In genomic region chr3:88828466-88828865, GRCh38 we compare ENCODE assay signal across 27 cellular contexts.
"Had no signal": no experiment of that assay in that cellular context is flagged by ENCODE, and none has a peak within 500 bp of the region (broad histone marks: within the 10 kb centered on the region; RNA-seq: fewer than 3 reads in every experiment).

No MANE protein-coding gene starts in this region.

- H3K27ac ChIP-seq: left lung, lower lobe of right lung, ovary, right atrium auricular region, right lobe of liver, tibial nerve, upper lobe of left lung, vagina had no signal

- H3K36me3 ChIP-seq: left lung, lower lobe of right lung, ovary, right atrium auricular region, right lobe of liver, tibial nerve, upper lobe of left lung, vagina had no signal

- H3K4me3 ChIP-seq: left lung, lower lobe of right lung, ovary, right atrium auricular region, right lobe of liver, smooth muscle cell, tibial nerve, upper lobe of left lung, vagina had no signal

- H3K4me2 ChIP-seq: smooth muscle cell had no signal

- H3K27me3 Mint-ChIP-seq: naive thymus-derived CD4-positive, alpha-beta T cell; natural killer cell treated with Interleukin-12 subunit alpha and Interleukin-12 subunit beta and Interleukin-15 and Interleukin-18, amount 100 ng/mL, for 72 hours; progenitor cell of endocrine pancreas; stimulated activated memory B cell treated with anti-CD40 and anti-IgM and Interleukin-4, amounts not matched to agents 10 μg/mL and 1 μg/mL and 100 μg/mL, for 72 hours; stimulated activated naive CD8-positive, alpha-beta T cell treated with anti-CD3 and anti-CD28 coated beads, Interleukin-15, amount 100 ng/mL, for 72 hours had no signal

- H3K27me3 ChIP-seq: left lung, ovary, right atrium auricular region, right lobe of liver, tibial nerve, upper lobe of left lung, vagina had no signal

- H3K4me1 ChIP-seq: left lung, lower lobe of right lung, right atrium auricular region, right lobe of liver, tibial nerve, upper lobe of left lung, vagina had no signal

- H3K27ac Mint-ChIP-seq: immature natural killer cell; mesothelial cell of epicardium; naive thymus-derived CD4-positive, alpha-beta T cell; natural killer cell treated with Interleukin-12 subunit alpha and Interleukin-12 subunit beta and Interleukin-15 and Interleukin-18, amount 100 ng/mL, for 72 hours; progenitor cell of endocrine pancreas; stimulated activated memory B cell treated with anti-CD40 and anti-IgM and Interleukin-4, amounts not matched to agents 10 μg/mL and 1 μg/mL and 100 μg/mL, for 72 hours; stimulated activated naive CD8-positive, alpha-beta T cell treated with anti-CD3 and anti-CD28 coated beads, Interleukin-15, amount 100 ng/mL, for 72 hours had no signal

- H3K36me3 Mint-ChIP-seq: immature natural killer cell; mesothelial cell of epicardium; naive thymus-derived CD4-positive, alpha-beta T cell; natural killer cell treated with Interleukin-12 subunit alpha and Interleukin-12 subunit beta and Interleukin-15 and Interleukin-18, amount 100 ng/mL, for 72 hours; stimulated activated memory B cell treated with anti-CD40 and anti-IgM and Interleukin-4, amounts not matched to agents 10 μg/mL and 1 μg/mL and 100 μg/mL, for 72 hours had no signal

- H3K9me3 Mint-ChIP-seq: mesothelial cell of epicardium; natural killer cell treated with Interleukin-12 subunit alpha and Interleukin-12 subunit beta and Interleukin-15 and Interleukin-18, amount 100 ng/mL, for 72 hours; stimulated activated memory B cell treated with anti-CD40 and anti-IgM and Interleukin-4, amounts not matched to agents 10 μg/mL and 1 μg/mL and 100 μg/mL, for 72 hours; stimulated activated naive CD8-positive, alpha-beta T cell treated with anti-CD3 and anti-CD28 coated beads, Interleukin-15, amount 100 ng/mL, for 72 hours had no signal

- H3K4me3 Mint-ChIP-seq: immature natural killer cell; mesothelial cell of epicardium; naive thymus-derived CD4-positive, alpha-beta T cell; natural killer cell treated with Interleukin-12 subunit alpha and Interleukin-12 subunit beta and Interleukin-15 and Interleukin-18, amount 100 ng/mL, for 72 hours; stimulated activated memory B cell treated with anti-CD40 and anti-IgM and Interleukin-4, amounts not matched to agents 10 μg/mL and 1 μg/mL and 100 μg/mL, for 72 hours; stimulated activated naive CD8-positive, alpha-beta T cell treated with anti-CD3 and anti-CD28 coated beads, Interleukin-15, amount 100 ng/mL, for 72 hours had no signal

- FAIRE-seq: islet of Langerhans, kidney had no signal

- H3K9me3 ChIP-seq: left lung, lower lobe of right lung, ovary, right atrium auricular region, right lobe of liver, tibial nerve, upper lobe of left lung, vagina had no signal

- DNase-seq: hypothalamus; immature natural killer cell; kidney; left colon; left lung; lower lobe of right lung; mesendoderm; naive thymus-derived CD4-positive, alpha-beta T cell; ovary; right lobe of liver; stimulated activated CD4-positive, alpha-beta T cell treated with anti-CD3 and anti-CD28 coated beads, Interleukin-1b, Interleukin-23, amount 100 ng/mL, for 48 hours; stimulated activated CD4-positive, alpha-beta T cell treated with anti-CD3 and anti-CD28 coated beads, Interleukin-2, amount 100 ng/mL, for 48 hours; stimulated activated CD4-positive, alpha-beta T cell treated with anti-CD3 and anti-CD28 coated beads, Interleukin-4, amount 100 ng/mL, for 4 hours; stimulated activated CD8-positive, alpha-beta memory T cell treated with anti-CD3 and anti-CD28 coated beads, Interleukin-4, amount 100 ng/mL, for 48 hours; stimulated activated naive CD4-positive, alpha-beta T cell treated with Interleukin-2 at 50 U/mL for 16 hours; stimulated activated naive CD8-positive, alpha-beta T cell treated with anti-CD3 and anti-CD28 coated beads, Interleukin-15, amount 100 ng/mL, for 72 hours; substantia nigra; upper lobe of left lung had no signal

- H3K4me1 Mint-ChIP-seq: immature natural killer cell; mesothelial cell of epicardium; naive thymus-derived CD4-positive, alpha-beta T cell; stimulated activated memory B cell treated with anti-CD40 and anti-IgM and Interleukin-4, amounts not matched to agents 10 μg/mL and 1 μg/mL and 100 μg/mL, for 72 hours; stimulated activated naive CD8-positive, alpha-beta T cell treated with anti-CD3 and anti-CD28 coated beads, Interleukin-15, amount 100 ng/mL, for 72 hours had no signal
